In the genomic region with DNA sequence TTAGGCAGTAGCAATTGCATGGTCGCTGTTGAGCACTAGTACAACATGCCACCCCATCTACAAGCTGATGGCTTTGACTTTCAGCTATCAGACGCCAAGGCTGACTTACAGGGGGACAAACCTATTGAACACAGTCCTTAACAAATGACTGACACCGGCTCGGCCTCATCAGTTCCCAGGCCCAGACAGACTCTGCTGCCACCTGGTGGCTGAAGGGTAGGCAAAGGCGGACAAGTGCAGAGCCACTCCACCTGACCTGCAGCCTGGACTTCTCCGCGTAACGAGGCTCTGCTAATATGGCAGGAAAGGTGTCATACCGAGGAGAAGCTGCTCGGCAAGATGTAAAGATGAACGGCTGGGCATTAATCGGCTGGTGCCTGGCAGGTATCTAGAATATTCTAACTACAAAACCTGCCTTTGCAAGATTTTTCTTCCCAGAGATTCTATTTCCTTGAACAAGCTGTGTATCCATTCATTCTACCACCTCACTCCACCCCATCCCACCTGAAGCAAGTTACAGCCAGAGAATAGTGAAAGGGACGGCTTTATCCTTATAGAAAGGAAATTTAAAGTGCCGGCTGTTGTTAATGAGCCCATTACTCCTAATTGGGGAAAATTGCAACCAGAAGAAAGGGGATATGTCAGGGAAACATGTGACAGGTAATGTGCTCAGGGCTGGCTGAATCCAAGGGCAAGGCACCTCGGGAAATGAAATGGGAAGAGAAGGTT, we compare ENCODE assay signal across 1 cellular context.
TF ChIP-seq lines count a peak whose summit lies in the region.

No MANE protein-coding gene starts in this region.

TF ChIP-seq in GM23338, 12 proteins besides CTCF, POLR2A, EP300 and RAD21 (continued from another document):
- TF ChIP-seq, protein P1, sequence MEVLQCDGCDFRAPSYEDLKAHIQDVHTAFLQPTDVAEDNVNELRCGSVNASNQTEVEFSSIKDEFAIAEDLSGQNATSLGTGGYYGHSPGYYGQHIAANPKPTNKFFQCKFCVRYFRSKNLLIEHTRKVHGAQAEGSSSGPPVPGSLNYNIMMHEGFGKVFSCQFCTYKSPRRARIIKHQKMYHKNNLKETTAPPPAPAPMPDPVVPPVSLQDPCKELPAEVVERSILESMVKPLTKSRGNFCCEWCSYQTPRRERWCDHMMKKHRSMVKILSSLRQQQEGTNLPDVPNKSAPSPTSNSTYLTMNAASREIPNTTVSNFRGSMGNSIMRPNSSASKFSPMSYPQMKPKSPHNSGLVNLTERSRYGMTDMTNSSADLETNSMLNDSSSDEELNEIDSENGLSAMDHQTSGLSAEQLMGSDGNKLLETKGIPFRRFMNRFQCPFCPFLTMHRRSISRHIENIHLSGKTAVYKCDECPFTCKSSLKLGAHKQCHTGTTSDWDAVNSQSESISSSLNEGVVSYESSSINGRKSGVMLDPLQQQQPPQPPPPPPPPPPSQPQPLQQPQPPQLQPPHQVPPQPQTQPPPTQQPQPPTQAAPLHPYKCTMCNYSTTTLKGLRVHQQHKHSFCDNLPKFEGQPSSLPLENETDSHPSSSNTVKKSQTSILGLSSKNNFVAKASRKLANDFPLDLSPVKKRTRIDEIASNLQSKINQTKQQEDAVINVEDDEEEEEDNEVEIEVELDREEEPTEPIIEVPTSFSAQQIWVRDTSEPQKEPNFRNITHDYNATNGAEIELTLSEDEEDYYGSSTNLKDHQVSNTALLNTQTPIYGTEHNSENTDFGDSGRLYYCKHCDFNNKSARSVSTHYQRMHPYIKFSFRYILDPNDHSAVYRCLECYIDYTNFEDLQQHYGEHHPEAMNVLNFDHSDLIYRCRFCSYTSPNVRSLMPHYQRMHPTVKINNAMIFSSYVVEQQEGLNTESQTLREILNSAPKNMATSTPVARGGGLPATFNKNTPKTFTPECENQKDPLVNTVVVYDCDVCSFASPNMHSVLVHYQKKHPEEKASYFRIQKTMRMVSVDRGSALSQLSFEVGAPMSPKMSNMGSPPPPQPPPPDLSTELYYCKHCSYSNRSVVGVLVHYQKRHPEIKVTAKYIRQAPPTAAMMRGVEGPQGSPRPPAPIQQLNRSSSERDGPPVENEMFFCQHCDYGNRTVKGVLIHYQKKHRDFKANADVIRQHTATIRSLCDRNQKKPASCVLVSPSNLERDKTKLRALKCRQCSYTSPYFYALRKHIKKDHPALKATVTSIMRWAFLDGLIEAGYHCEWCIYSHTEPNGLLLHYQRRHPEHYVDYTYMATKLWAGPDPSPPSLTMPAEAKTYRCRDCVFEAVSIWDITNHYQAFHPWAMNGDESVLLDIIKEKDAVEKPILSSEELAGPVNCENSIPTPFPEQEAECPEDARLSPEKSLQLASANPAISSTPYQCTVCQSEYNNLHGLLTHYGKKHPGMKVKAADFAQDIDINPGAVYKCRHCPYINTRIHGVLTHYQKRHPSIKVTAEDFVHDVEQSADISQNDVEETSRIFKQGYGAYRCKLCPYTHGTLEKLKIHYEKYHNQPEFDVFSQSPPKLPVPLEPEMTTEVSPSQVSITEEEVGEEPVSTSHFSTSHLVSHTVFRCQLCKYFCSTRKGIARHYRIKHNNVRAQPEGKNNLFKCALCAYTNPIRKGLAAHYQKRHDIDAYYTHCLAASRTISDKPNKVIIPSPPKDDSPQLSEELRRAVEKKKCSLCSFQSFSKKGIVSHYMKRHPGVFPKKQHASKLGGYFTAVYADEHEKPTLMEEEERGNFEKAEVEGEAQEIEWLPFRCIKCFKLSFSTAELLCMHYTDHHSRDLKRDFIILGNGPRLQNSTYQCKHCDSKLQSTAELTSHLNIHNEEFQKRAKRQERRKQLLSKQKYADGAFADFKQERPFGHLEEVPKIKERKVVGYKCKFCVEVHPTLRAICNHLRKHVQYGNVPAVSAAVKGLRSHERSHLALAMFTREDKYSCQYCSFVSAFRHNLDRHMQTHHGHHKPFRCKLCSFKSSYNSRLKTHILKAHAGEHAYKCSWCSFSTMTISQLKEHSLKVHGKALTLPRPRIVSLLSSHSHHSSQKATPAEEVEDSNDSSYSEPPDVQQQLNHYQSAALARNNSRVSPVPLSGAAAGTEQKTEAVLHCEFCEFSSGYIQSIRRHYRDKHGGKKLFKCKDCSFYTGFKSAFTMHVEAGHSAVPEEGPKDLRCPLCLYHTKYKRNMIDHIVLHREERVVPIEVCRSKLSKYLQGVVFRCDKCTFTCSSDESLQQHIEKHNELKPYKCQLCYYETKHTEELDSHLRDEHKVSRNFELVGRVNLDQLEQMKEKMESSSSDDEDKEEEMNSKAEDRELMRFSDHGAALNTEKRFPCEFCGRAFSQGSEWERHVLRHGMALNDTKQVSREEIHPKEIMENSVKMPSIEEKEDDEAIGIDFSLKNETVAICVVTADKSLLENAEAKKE (CRISPR knock-in tag; IDR thresholded peaks at IDR 0.05): no peak
- TF ChIP-seq, protein P2, sequence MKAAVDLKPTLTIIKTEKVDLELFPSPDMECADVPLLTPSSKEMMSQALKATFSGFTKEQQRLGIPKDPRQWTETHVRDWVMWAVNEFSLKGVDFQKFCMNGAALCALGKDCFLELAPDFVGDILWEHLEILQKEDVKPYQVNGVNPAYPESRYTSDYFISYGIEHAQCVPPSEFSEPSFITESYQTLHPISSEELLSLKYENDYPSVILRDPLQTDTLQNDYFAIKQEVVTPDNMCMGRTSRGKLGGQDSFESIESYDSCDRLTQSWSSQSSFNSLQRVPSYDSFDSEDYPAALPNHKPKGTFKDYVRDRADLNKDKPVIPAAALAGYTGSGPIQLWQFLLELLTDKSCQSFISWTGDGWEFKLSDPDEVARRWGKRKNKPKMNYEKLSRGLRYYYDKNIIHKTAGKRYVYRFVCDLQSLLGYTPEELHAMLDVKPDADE (IDR thresholded peaks at IDR 0.05): no peak
